12 cellular contexts compared by ENCODE assay signal in the genomic region with DNA sequence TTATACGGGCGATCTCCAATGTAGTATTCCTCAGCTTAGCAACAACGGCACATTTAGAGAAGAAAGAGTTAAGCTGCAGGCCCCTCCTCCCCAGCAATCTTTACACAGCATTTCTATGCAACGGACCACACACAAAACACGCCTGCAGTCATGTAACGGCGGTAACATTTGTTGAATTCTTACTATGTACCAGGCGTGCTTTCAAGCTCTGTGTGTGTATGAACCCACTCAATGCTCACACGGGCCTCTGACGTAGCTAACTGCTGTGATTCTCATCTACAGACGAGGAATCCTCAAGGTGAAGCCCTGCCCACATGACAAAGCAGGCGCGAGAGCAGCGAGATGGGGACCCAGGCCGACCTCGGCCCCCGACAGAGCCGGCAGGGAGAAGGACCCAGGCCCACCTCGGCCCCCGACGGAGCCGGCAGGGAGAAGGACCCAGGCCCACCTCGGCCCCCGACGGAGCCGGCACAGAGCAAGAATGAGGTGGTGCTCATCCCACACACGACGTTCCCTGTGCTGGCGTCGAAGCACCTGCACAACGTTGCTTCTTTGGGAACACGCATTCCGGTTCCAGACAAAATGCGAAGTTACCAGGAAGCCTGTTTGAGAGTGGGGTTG.
DNase-seq lines count a peak whose midpoint lies in the region; ATAC-seq and TF ChIP-seq lines count a peak whose summit lies in the region.
"Had no signal": no experiment of that assay in that cellular context is flagged by ENCODE, and none has a peak within 500 bp of the region (broad histone marks: within the 10 kb centered on the region; RNA-seq: fewer than 3 reads in every experiment).

No MANE protein-coding gene starts in this region.

- peak overlapping the region; percentile 22 for H3K14ac ChIP-seq in neuronal stem cell (ENCODE audit: low read length)

- intact Hi-C loops in CD8-positive, alpha-beta T cell (cut with DNase I, micrococcal nuclease) = no loop called here

- H3K4me3 ChIP-seq in CD8-positive, alpha-beta T cell (ENCODE audit: low read depth, low read length) = no peak overlapping the region
- H3K4me3 ChIP-seq in neuronal stem cell (ENCODE audit: low read length in 2 of 2) = no peak overlapping the region
- H3K4me3 ChIP-seq in thoracic aorta = no peak overlapping the region

- H3K79me1 ChIP-seq in neuronal stem cell (ENCODE audit: low read depth, low read length) = no peaks in the 10 kb centered on the region

- H4K91ac ChIP-seq in neuronal stem cell (ENCODE audit: low read depth, low read length, poor library complexity) = no peak overlapping the region

- no peaks in the 10 kb centered on the region for H3K27me3 Mint-ChIP-seq in CD8-positive, alpha-beta T cell (ENCODE audit: low read depth)
- H3K27me3 Mint-ChIP-seq in brain = no peaks in the 10 kb centered on the region
- peaks cover 6% of the 10 kb centered on the region for H3K27me3 Mint-ChIP-seq in T-helper 2 cell treated with Interferon-gamma antibody and Interleukin-4, amounts not matched to agents 5 μg/mL and 100 μg/mL, for 36 hours (ENCODE audit: low read depth)

- no peak overlapping the region for H3K4ac ChIP-seq in neuronal stem cell (ENCODE audit: low read length)

- H2AFZ ChIP-seq in neuronal stem cell (ENCODE audit: low read length) = no peak overlapping the region

- CTCF ChIA-PET in CD8-positive, alpha-beta T cell (lab: Charles Lee) = no interaction called here

- H3K27me3 ChIP-seq in CD8-positive, alpha-beta T cell (ENCODE audit: insufficient read depth, low read length) = no peaks in the 10 kb centered on the region
- H3K27me3 ChIP-seq in neuronal stem cell (ENCODE audit: control insufficient read depth in 3 of 3, insufficient read depth in 3 of 3, low read depth in 1 of 3, low read length in 3 of 3) (no peaks in the 10 kb centered on the region), thoracic aorta (replicated peaks; ENCODE audit: insufficient read depth) (no peaks in the 10 kb centered on the region)

- peaks cover 17% of the 10 kb centered on the region for H3K36me3 Mint-ChIP-seq in CD8-positive, alpha-beta T cell
- H3K36me3 Mint-ChIP-seq in brain = peaks cover 72% of the 10 kb centered on the region
- no peaks in the 10 kb centered on the region for H3K36me3 Mint-ChIP-seq in T-helper 2 cell treated with Interferon-gamma antibody and Interleukin-4, amounts not matched to agents 5 μg/mL and 100 μg/mL, for 36 hours (ENCODE audit: low read depth)

- no peak overlapping the region for H3K27ac Mint-ChIP-seq in CD8-positive, alpha-beta T cell
- peak overlapping the region in 4 of 5 experiments; percentile 28 to 91 (median 60) for H3K27ac Mint-ChIP-seq in brain
- H3K27ac Mint-ChIP-seq in T-helper 2 cell treated with Interferon-gamma antibody and Interleukin-4, amounts not matched to agents 5 μg/mL and 100 μg/mL, for 36 hours = no peak overlapping the region
- H3K27ac Mint-ChIP-seq: B cell had no signal

- WGBS in neuronal stem cell (ENCODE audit: extremely low coverage in 2 of 2, insufficient read length in 2 of 2, insufficient replicate concordance in 1 of 2), 2 donors = no CpG with 5 or more reads among the region's 34 CpGs

- no peak overlapping the region for H3K4me2 ChIP-seq in neuronal stem cell (ENCODE audit: insufficient read depth, low read length, poor library complexity, severe bottlenecking)

- H3K9me3 Mint-ChIP-seq in CD8-positive, alpha-beta T cell = no peaks in the 10 kb centered on the region
- peaks cover 0 to 2% (median 0%) of the 10 kb centered on the region in 5 experiments for H3K9me3 Mint-ChIP-seq in brain
- H3K9me3 Mint-ChIP-seq in T-helper 2 cell treated with Interferon-gamma antibody and Interleukin-4, amounts not matched to agents 5 μg/mL and 100 μg/mL, for 36 hours = peaks cover 5% of the 10 kb centered on the region
- H3K9me3 Mint-ChIP-seq: CD4-positive, alpha-beta memory T cell had no signal

- no peak overlapping the region for H3K4me3 Mint-ChIP-seq in CD8-positive, alpha-beta T cell
- H3K4me3 Mint-ChIP-seq in brain = no peak overlapping the region
- no peak overlapping the region for H3K4me3 Mint-ChIP-seq in T-helper 2 cell treated with Interferon-gamma antibody and Interleukin-4, amounts not matched to agents 5 μg/mL and 100 μg/mL, for 36 hours
- H3K4me3 Mint-ChIP-seq: B cell; CD4-positive, alpha-beta memory T cell had no signal

- no peak overlapping the region for H2BK15ac ChIP-seq in neuronal stem cell (ENCODE audit: low read length)

- POLR2A ChIA-PET in CD8-positive, alpha-beta T cell (lab: Charles Lee) = no interaction called here

- H3K9me3 ChIP-seq in CD8-positive, alpha-beta T cell (ENCODE audit: low read length) = no peaks in the 10 kb centered on the region
- H3K9me3 ChIP-seq in neuronal stem cell (replicated peaks in 1 of 2; ENCODE audit: control insufficient read depth in 2 of 2, insufficient read depth in 1 of 2, low read depth in 1 of 2, low read length in 2 of 2) (peaks cover 9 to 11% of the 10 kb centered on the region in 2 donors), thoracic aorta (no peaks in the 10 kb centered on the region)
- H3K9me3 ChIP-seq: Caco-2 had no signal

- H2AK5ac ChIP-seq in neuronal stem cell (ENCODE audit: low read depth, low read length) = no peak overlapping the region

- no peak for DNase-seq in CD8-positive, alpha-beta T cell
- DNase-seq in neuronal stem cell (ENCODE audit: low spot score) = no peak
- no peak for DNase-seq in thoracic aorta (ENCODE audit: low spot score)
- no peak for DNase-seq in T-helper 2 cell treated with Interferon-gamma antibody and Interleukin-4, amounts not matched to agents 5 μg/mL and 100 μg/mL, for 36 hours (ENCODE audit: low spot score)
- no peak for DNase-seq in GDM1 (lab: John Stamatoyannopoulos, UW)
- DNase-seq: C1 segment of cervical spinal cord; Caco-2; CD4-positive, alpha-beta memory T cell had no signal

- peaks cover 16% of the 10 kb centered on the region for H3K4me1 Mint-ChIP-seq in CD8-positive, alpha-beta T cell (ENCODE audit: low read depth)
- H3K4me1 Mint-ChIP-seq in brain = peaks cover 43% of the 10 kb centered on the region
- no peaks in the 10 kb centered on the region for H3K4me1 Mint-ChIP-seq in T-helper 2 cell treated with Interferon-gamma antibody and Interleukin-4, amounts not matched to agents 5 μg/mL and 100 μg/mL, for 36 hours (ENCODE audit: low read depth)
- H3K4me1 Mint-ChIP-seq: B cell had no signal

- peak; percentile 26 for ATAC-seq in CD8-positive, alpha-beta T cell
- ATAC-seq in thoracic aorta (ENCODE audit: insufficient number of reproducible peaks, low FRiP score, low read depth) (no peak), HG03432 (IDR thresholded peaks at IDR 0.05; ENCODE audit: unreplicated experiment) (no peak)
- ATAC-seq: HCT116 had no signal

- H2BK120ac ChIP-seq in neuronal stem cell (ENCODE audit: low read depth, low read length) = no peak overlapping the region

- no peak for TF ChIP-seq CTCF in CD8-positive, alpha-beta T cell (IDR thresholded peaks at IDR 0.05)
- no peak for TF ChIP-seq CTCF in brain (conservative IDR thresholded peaks at IDR 0.05)
- TF ChIP-seq CTCF in thoracic aorta (IDR thresholded peaks at IDR 0.05) = no peak

- no peak overlapping the region for H2BK5ac ChIP-seq in neuronal stem cell (ENCODE audit: low read length)

- H2BK12ac ChIP-seq in neuronal stem cell (ENCODE audit: low read length) = no peak overlapping the region

- H3K18ac ChIP-seq in neuronal stem cell (ENCODE audit: low read length) = no peak overlapping the region

- no peaks in the 10 kb centered on the region for H3K4me1 ChIP-seq in CD8-positive, alpha-beta T cell (ENCODE audit: insufficient read depth, low read length)
- H3K4me1 ChIP-seq in neuronal stem cell (ENCODE audit: control insufficient read depth in 2 of 2, insufficient read depth in 1 of 2, low read depth in 1 of 2, low read length in 2 of 2) (peaks cover 7 to 17% of the 10 kb centered on the region in 2 donors), thoracic aorta (ENCODE audit: control insufficient read depth in 1 of 2, low read depth in 2 of 2) (peaks cover 14 to 54% of the 10 kb centered on the region in 2 donors)

- H3K36me3 ChIP-seq in CD8-positive, alpha-beta T cell (ENCODE audit: insufficient read depth, low read length) = no peaks in the 10 kb centered on the region
- H3K36me3 ChIP-seq in neuronal stem cell (replicated peaks in 1 of 2; ENCODE audit: control insufficient read depth in 2 of 2, insufficient read depth in 2 of 2, low read length in 2 of 2) = peaks cover 14 to 71% of the 10 kb centered on the region in 2 donors
- no peaks in the 10 kb centered on the region for H3K36me3 ChIP-seq in thoracic aorta

- H3K27ac ChIP-seq in CD8-positive, alpha-beta T cell (ENCODE audit: low read depth, low read length) = no peak overlapping the region
- H3K27ac ChIP-seq in neuronal stem cell (replicated peaks; ENCODE audit: low read length) (no peak overlapping the region), thoracic aorta (peak overlapping the region; percentile 56 to 84)

- no peak overlapping the region for H3K23ac ChIP-seq in neuronal stem cell (ENCODE audit: low read depth, low read length, poor library complexity)

- no peak overlapping the region for H3K9ac ChIP-seq in neuronal stem cell (ENCODE audit: low read depth, low read length, poor library complexity)

- no peak overlapping the region for H4K8ac ChIP-seq in neuronal stem cell (ENCODE audit: low read depth, low read length)

Comparison
In these comparisons a context has a peak if more than half of its experiments do, and no peak if none do; other contexts are left out.
1. H3K27ac ChIP-seq: peak in thoracic aorta (2 of 2); none in CD8-positive, alpha-beta T cell (single experiment) and neuronal stem cell (single experiment).
2. H3K27ac Mint-ChIP-seq: peak in brain (4 of 5); none in CD8-positive, alpha-beta T cell (single experiment) and T-helper 2 cell treated with Interferon-gamma antibody and Interleukin-4, amounts not matched to agents 5 μg/mL and 100 μg/mL, for 36 hours (single experiment).